ENCODE assay signal across 26 cellular contexts in genomic region chr18:71028285-71028762, GRCh38.
DNase-seq lines count a peak whose midpoint lies in the region; ATAC-seq and TF ChIP-seq lines count a peak whose summit lies in the region.
"Had no signal": no experiment of that assay in that cellular context is flagged by ENCODE, and none has a peak within 500 bp of the region (broad histone marks: within the 10 kb centered on the region; RNA-seq: fewer than 3 reads in every experiment).

No MANE protein-coding gene starts in this region.

- DNase-seq in NCI-H2171 treated with DMSO at 0.1 percent for 48 hours (lab: John Stamatoyannopoulos, UW): peak; percentile 15
- no peak for DNase-seq in NCI-H2171 (lab: John Stamatoyannopoulos, UW)
- peak in 1 of 2 experiments; percentile 15 for DNase-seq in PC-9
- no peak for DNase-seq in WTC11 (ENCODE audit: low spot score)
- no peak for DNase-seq in neuronal stem cell (ENCODE audit: low spot score)
- DNase-seq in erythroblast (lab: John Stamatoyannopoulos, UW): no peak
- DNase-seq in lower lobe of right lung: no peak
- DNase-seq in iPS-NIHi7 (ENCODE audit: extremely low spot score): no peak
- DNase-seq: activated CD4-positive, alpha-beta T cell treated with anti-CD3 and anti-CD28 coated beads, Interleukin-2, amount 10 ng/mL, durations not matched to agents 7 days and 5 days; activated naive CD4-positive, alpha-beta T cell treated with anti-CD3 and anti-CD28 coated beads for 36 hours; activated T-cell treated with anti-CD3 and anti-CD28 coated beads, Interleukin-2, amount 50 U/mL, for 72 hours; body of pancreas; CD8-positive, alpha-beta memory T cell; kidney glomerular epithelial cell; NCI-H1436; NCI-H524 treated with DMSO at 0.1 percent for 48 hours; retina had no signal

- H3K23ac ChIP-seq in neuronal stem cell (ENCODE audit: low read depth, low read length, poor library complexity): no peak overlapping the region

- ATAC-seq in WTC11 (no peak), lower lobe of right lung (no peak)
- ATAC-seq: activated T-cell treated with anti-CD3 and anti-CD28 coated beads, Interleukin-2, amount 50 U/mL, for 72 hours; body of pancreas; pancreas had no signal

- H3K18ac ChIP-seq in neuronal stem cell (ENCODE audit: low read length): no peak overlapping the region

- no peak overlapping the region for H3K4me2 ChIP-seq in PC-9
- no peak overlapping the region for H3K4me2 ChIP-seq in neuronal stem cell (ENCODE audit: insufficient read depth, low read length, poor library complexity, severe bottlenecking)
- H3K4me2 ChIP-seq: KMS-11, smooth muscle cell had no signal

- H3K36me3 ChIP-seq in PC-9 (ENCODE audit: low read depth) (no peaks in the 10 kb centered on the region), neuronal stem cell (replicated peaks in 1 of 2; ENCODE audit: control insufficient read depth in 2 of 2, insufficient read depth in 2 of 2, low read length in 2 of 2) (no peaks in the 10 kb centered on the region), lower lobe of right lung (no peaks in the 10 kb centered on the region)
- H3K36me3 ChIP-seq: adrenal gland, HAP-1, pancreas had no signal

- H3K9me3 ChIP-seq in PC-9 (ENCODE audit: insufficient read depth, low read depth): no peaks in the 10 kb centered on the region; the same call in 1 of the 2 replicates
- no peaks in the 10 kb centered on the region for H3K9me3 ChIP-seq in neuronal stem cell (replicated peaks in 1 of 2; ENCODE audit: control insufficient read depth in 2 of 2, insufficient read depth in 1 of 2, low read depth in 1 of 2, low read length in 2 of 2)
- H3K9me3 ChIP-seq in lower lobe of right lung: no peaks in the 10 kb centered on the region
- H3K9me3 ChIP-seq: adrenal gland, body of pancreas, HAP-1, pancreas had no signal

- no peaks in the 10 kb centered on the region for H3K4me1 Mint-ChIP-seq in WTC11
- H3K4me1 Mint-ChIP-seq: activated CD4-positive, alpha-beta T cell treated with anti-CD3 and anti-CD28 coated beads, Interleukin-2, amount 10 ng/mL, durations not matched to agents 7 days and 5 days; B cell; CD8-positive, alpha-beta memory T cell had no signal

- peaks cover 12% of the 10 kb centered on the region for H3K27me3 Mint-ChIP-seq in WTC11 (ENCODE audit: low read depth)
- H3K27me3 Mint-ChIP-seq: activated CD4-positive, alpha-beta T cell treated with anti-CD3 and anti-CD28 coated beads, Interleukin-2, amount 10 ng/mL, durations not matched to agents 7 days and 5 days; B cell; CD8-positive, alpha-beta memory T cell; type B pancreatic cell had no signal

- H3K4me1 ChIP-seq in PC-9 (replicated peaks; ENCODE audit: insufficient read depth): no peaks in the 10 kb centered on the region; the same call in 1 of the 2 replicates
- no peaks in the 10 kb centered on the region for H3K4me1 ChIP-seq in neuronal stem cell (ENCODE audit: control insufficient read depth in 2 of 2, insufficient read depth in 1 of 2, low read depth in 1 of 2, low read length in 2 of 2)
- H3K4me1 ChIP-seq in lower lobe of right lung: no peaks in the 10 kb centered on the region
- H3K4me1 ChIP-seq: adrenal gland, body of pancreas, HAP-1, pancreas had no signal

- H3K9me2 ChIP-seq in PC-9 (ENCODE audit: insufficient read depth): no peaks in the 10 kb centered on the region

- H2BK5ac ChIP-seq in neuronal stem cell (ENCODE audit: low read length): no peak overlapping the region

- no peak overlapping the region for H4K91ac ChIP-seq in neuronal stem cell (ENCODE audit: low read depth, low read length, poor library complexity)

- H3K79me2 ChIP-seq in PC-9 (ENCODE audit: low read depth): no peaks in the 10 kb centered on the region

- no CpG with 5 or more reads among the region's 19 CpGs for WGBS in neuronal stem cell (ENCODE audit: extremely low coverage in 2 of 2, insufficient read length in 2 of 2, insufficient replicate concordance in 1 of 2), 2 donors

- no peak overlapping the region for H3K27ac Mint-ChIP-seq in WTC11
- H3K27ac Mint-ChIP-seq: activated CD4-positive, alpha-beta T cell treated with anti-CD3 and anti-CD28 coated beads, Interleukin-2, amount 10 ng/mL, durations not matched to agents 7 days and 5 days; activated naive CD4-positive, alpha-beta T cell treated with anti-CD3 and anti-CD28 coated beads for 36 hours; activated T-cell treated with anti-CD3 and anti-CD28 coated beads, Interleukin-2, amount 50 U/mL, for 72 hours; B cell; CD8-positive, alpha-beta memory T cell; T-helper 2 cell treated with Interferon-gamma antibody and Interleukin-4, amounts not matched to agents 5 μg/mL and 100 μg/mL, for 36 hours; type B pancreatic cell had no signal

- H3K4ac ChIP-seq in neuronal stem cell (ENCODE audit: low read length): no peak overlapping the region

- no peak overlapping the region for H2BK15ac ChIP-seq in neuronal stem cell (ENCODE audit: low read length)

- no peak overlapping the region for H3K4me3 Mint-ChIP-seq in WTC11
- H3K4me3 Mint-ChIP-seq: activated CD4-positive, alpha-beta T cell treated with anti-CD3 and anti-CD28 coated beads, Interleukin-2, amount 10 ng/mL, durations not matched to agents 7 days and 5 days; activated naive CD4-positive, alpha-beta T cell treated with anti-CD3 and anti-CD28 coated beads for 36 hours; activated T-cell treated with anti-CD3 and anti-CD28 coated beads, Interleukin-2, amount 50 U/mL, for 72 hours; B cell; CD8-positive, alpha-beta memory T cell; T-helper 2 cell treated with Interferon-gamma antibody and Interleukin-4, amounts not matched to agents 5 μg/mL and 100 μg/mL, for 36 hours; type B pancreatic cell had no signal

- H3K27ac ChIP-seq in PC-9 (no peak overlapping the region), neuronal stem cell (replicated peaks; ENCODE audit: low read length) (no peak overlapping the region), lower lobe of right lung (no peak overlapping the region)
- H3K27ac ChIP-seq: adrenal gland, body of pancreas, KMS-11, pancreas, VCaP had no signal

- H2BK12ac ChIP-seq in neuronal stem cell (ENCODE audit: low read length): no peak overlapping the region

- H3K36me3 Mint-ChIP-seq in WTC11: peaks cover 63% of the 10 kb centered on the region
- H3K36me3 Mint-ChIP-seq: CD8-positive, alpha-beta memory T cell; type B pancreatic cell had no signal

- no peak overlapping the region for H2BK120ac ChIP-seq in neuronal stem cell (ENCODE audit: low read depth, low read length)

- POLR2A ChIA-PET in PC-9 (lab: Charles Lee; ENCODE audit: unreplicated experiment) (no interaction called here), WTC11 (lab: Charles Lee) (no interaction called here)

- no peak overlapping the region for H3K9ac ChIP-seq in neuronal stem cell (ENCODE audit: low read depth, low read length, poor library complexity)
- H3K9ac ChIP-seq: KMS-11 had no signal

- no peak for TF ChIP-seq POLR2A in erythroblast (IDR thresholded peaks at IDR 0.05; ENCODE audit: low read length)

- H3F3A ChIP-seq in PC-9 (ENCODE audit: insufficient read depth, low read depth): no peaks in the 10 kb centered on the region

- BruUV-seq in PC-9 (replicated peaks; lab: Mats Ljungman, UMichigan): no TSS peak

- intact Hi-C loops in PC-9 (cut with micrococcal nuclease; ENCODE audit: unreplicated experiment) (no loop called here), lower lobe of right lung (cut with DNase I) (no loop called here)

- H3K4me3 ChIP-seq in PC-9 (no peak overlapping the region), neuronal stem cell (ENCODE audit: low read length in 2 of 2) (no peak overlapping the region), lower lobe of right lung (no peak overlapping the region)
- H3K4me3 ChIP-seq: adrenal gland, body of pancreas, HAP-1, pancreas, smooth muscle cell had no signal

- CTCF ChIA-PET in PC-9 (lab: Charles Lee): no interaction called here
- CTCF ChIA-PET in WTC11 (lab: Charles Lee): no interaction called here

- H3K27me3 ChIP-seq in PC-9 (ENCODE audit: insufficient read depth, low read depth): no peaks in the 10 kb centered on the region
- H3K27me3 ChIP-seq in neuronal stem cell (ENCODE audit: control insufficient read depth in 3 of 3, insufficient read depth in 3 of 3, low read depth in 1 of 3, low read length in 3 of 3): no peaks in the 10 kb centered on the region
- no peaks in the 10 kb centered on the region for H3K27me3 ChIP-seq in lower lobe of right lung (ENCODE audit: low read depth)
- H3K27me3 ChIP-seq: adrenal gland, body of pancreas, pancreas had no signal

- H2AFZ ChIP-seq in PC-9 (0 out of 2 replicates have a peak overlapping the region, but pooled peaks have one; percentile 55), neuronal stem cell (ENCODE audit: low read length) (peak overlapping the region; percentile 43)

- H2AK5ac ChIP-seq in neuronal stem cell (ENCODE audit: low read depth, low read length): no peak overlapping the region

- H3K9me3 Mint-ChIP-seq in WTC11: peaks cover 67% of the 10 kb centered on the region
- H3K9me3 Mint-ChIP-seq: type B pancreatic cell had no signal

- peak overlapping the region; percentile 38 for H3K14ac ChIP-seq in neuronal stem cell (ENCODE audit: low read length)

- H3K79me1 ChIP-seq in neuronal stem cell (ENCODE audit: low read depth, low read length): no peaks in the 10 kb centered on the region

- no peaks in the 10 kb centered on the region for H4K20me1 ChIP-seq in PC-9 (ENCODE audit: insufficient read depth)

- TF ChIP-seq CTCF in PC-9 (conservative IDR thresholded peaks at IDR 0.05): no peak
- no peak for TF ChIP-seq CTCF in WTC11 (IDR thresholded peaks at IDR 0.05)
- no peak for TF ChIP-seq CTCF in lower lobe of right lung (IDR thresholded peaks at IDR 0.05)

- H4K8ac ChIP-seq in neuronal stem cell (ENCODE audit: low read depth, low read length): no peak overlapping the region

TF ChIP-seq in WTC11, 78 proteins besides CTCF, POLR2A, EP300 and RAD21 (continues in another document):
- TF ChIP-seq USF1 (CRISPR knock-in tag; IDR thresholded peaks at IDR 0.05) (peak; percentile 41; the same call in 1 of the 2 replicates), TP53 (CRISPR knock-in tag; IDR thresholded peaks at IDR 0.05) (no peak)
